Comparison of ENCODE assay signal across 8 cellular contexts in the genomic region with DNA sequence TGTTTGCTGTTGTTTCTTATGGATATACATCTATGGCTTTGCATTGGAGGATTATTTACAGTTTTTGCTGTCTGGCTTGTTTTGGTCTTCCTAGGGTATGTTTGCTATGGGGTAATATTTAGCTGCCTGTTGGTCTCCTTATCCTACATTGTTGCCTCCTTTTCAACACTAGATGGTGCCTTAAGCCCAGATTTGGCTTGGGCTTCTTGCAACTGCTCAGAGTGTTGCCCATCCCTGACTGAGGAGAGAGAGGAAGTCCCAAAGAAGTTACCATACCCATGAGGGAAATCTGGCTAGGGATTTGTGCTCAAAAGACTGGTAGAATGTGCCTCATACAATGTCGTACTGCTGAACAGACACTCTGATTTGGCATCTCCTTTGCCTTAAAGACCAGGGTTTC.
DNase-seq lines count a peak whose midpoint lies in the region; ATAC-seq, FAIRE-seq and TF ChIP-seq lines count a peak whose summit lies in the region.

No MANE protein-coding gene starts in this region.

- H2BK120ac ChIP-seq in trophoblast cell (ENCODE audit: insufficient read depth, low read length, poor library complexity): no peak overlapping the region

- H3K27ac ChIP-seq in A673 (ENCODE audit: low read depth, low read length, poor library complexity, severe bottlenecking) (no peak overlapping the region), GM12878 (ENCODE audit: control insufficient read depth, insufficient read depth) (no peak overlapping the region), trophoblast cell (ENCODE audit: low read depth, low read length) (no peak overlapping the region), left ventricle myocardium inferior (replicated peaks) (no peak overlapping the region)

- H3K79me1 ChIP-seq in trophoblast cell (ENCODE audit: low read length): no peaks in the 10 kb centered on the region

- H3K9ac ChIP-seq in GM12878 (ENCODE audit: control insufficient read depth, insufficient read depth, low read length): no peak overlapping the region
- no peak overlapping the region for H3K9ac ChIP-seq in trophoblast cell (ENCODE audit: low read length)

- BruUV-seq in A673 (replicated peaks; lab: Mats Ljungman, UMichigan) (no TSS peak), GM12878 (replicated peaks; lab: Mats Ljungman, UMichigan) (no TSS peak)

- peak; percentile 74 for DNase-seq in A673 (ENCODE audit: low spot score)
- no peak for DNase-seq in GM12864 (ENCODE audit: low read depth)
- peak; percentile 51 for DNase-seq in NCI-H1092 treated with DMSO at 0.1 percent for 48 hours (lab: John Stamatoyannopoulos, UW)
- peak; percentile 7 for DNase-seq in GM12878 (ENCODE audit: low read depth, low spot score)
- DNase-seq in trophoblast cell: peak; percentile 11 to 49
- DNase-seq in NCI-H1048 (lab: John Stamatoyannopoulos, UW): no peak
- DNase-seq in left ventricle myocardium inferior: no peak

- H4K91ac ChIP-seq in trophoblast cell (ENCODE audit: low read depth, low read length): no peak overlapping the region

- in situ Hi-C loops in GM12878 (cut with MboI): loop anchor here (5.0 kb wide), 1 partner anchor 303 kb away; no protein-coding TSS in a partner anchor

- no peaks in the 10 kb centered on the region for H3K79me2 ChIP-seq in GM12878 (ENCODE audit: control insufficient read depth, insufficient read depth, low read length)
- H3K79me2 ChIP-seq in trophoblast cell (ENCODE audit: control insufficient read depth, insufficient read depth, low read length, poor library complexity): no peaks in the 10 kb centered on the region

- H3K4me2 ChIP-seq in GM12878 (ENCODE audit: control insufficient read depth, insufficient read depth) (no peak overlapping the region), trophoblast cell (ENCODE audit: low read length) (no peak overlapping the region)

- peaks cover 13% of the 10 kb centered on the region for H3K27me3 ChIP-seq in A673 (replicated peaks; ENCODE audit: insufficient read depth, low read depth, low read length, poor library complexity)
- H3K27me3 ChIP-seq in GM12878 (replicated peaks in 1 of 2; ENCODE audit: control insufficient read depth in 2 of 2, insufficient read depth in 2 of 2, low read length in 1 of 2): no peaks in the 10 kb centered on the region
- no peaks in the 10 kb centered on the region for H3K27me3 ChIP-seq in trophoblast cell (ENCODE audit: insufficient read depth, low read length)
- peaks cover 10% of the 10 kb centered on the region for H3K27me3 ChIP-seq in left ventricle myocardium inferior (ENCODE audit: low read depth)

- SMC1A ChIA-PET in GM12878 (lab: Charles Lee; ENCODE audit: uncharacterized antibody, unreplicated experiment): interaction anchor here (0.9 to 2.5 kb wide), 12 partner anchors 10 to 315 kb away, joined by 3 to 22 read pairs (median 5); a partner anchor contains a TSS

- no peak overlapping the region for H3K4me3 ChIP-seq in A673 (ENCODE audit: low read depth, low read length, poor library complexity, severe bottlenecking)
- no peak overlapping the region for H3K4me3 ChIP-seq in GM12864 (ENCODE audit: low read depth, low read length)
- H3K4me3 ChIP-seq in GM12878: no peak overlapping the region
- no peak overlapping the region for H3K4me3 ChIP-seq in trophoblast cell (ENCODE audit: low read depth, low read length)
- no peak overlapping the region for H3K4me3 ChIP-seq in left ventricle myocardium inferior

- intact Hi-C loops in A673 (cut with micrococcal nuclease; ENCODE audit: unreplicated experiment): loop anchor here (5.0 kb wide), 1 partner anchor 313 kb away; no protein-coding TSS in a partner anchor
- intact Hi-C loops in GM12878 (cut with micrococcal nuclease; ENCODE audit: unreplicated experiment): no loop called here
- intact Hi-C loops in left ventricle myocardium inferior (cut with micrococcal nuclease): no loop called here

- no peak overlapping the region for H3K14ac ChIP-seq in trophoblast cell (ENCODE audit: low read length)

- no peak overlapping the region for H3K18ac ChIP-seq in trophoblast cell (ENCODE audit: low read length)

- FAIRE-seq in GM12878 (lab: Jason Lieb, UNC): no peak

- H3K4me1 ChIP-seq in A673 (ENCODE audit: insufficient read depth, low read length, poor library complexity, severe bottlenecking): no peaks in the 10 kb centered on the region
- H3K4me1 ChIP-seq in GM12878 (ENCODE audit: control insufficient read depth, insufficient read depth, low read length): no peaks in the 10 kb centered on the region
- no peaks in the 10 kb centered on the region for H3K4me1 ChIP-seq in trophoblast cell (ENCODE audit: control insufficient read depth in 1 of 2, insufficient read depth in 2 of 2, low read length in 2 of 2)
- no peaks in the 10 kb centered on the region for H3K4me1 ChIP-seq in left ventricle myocardium inferior

- no peak overlapping the region for H3K4ac ChIP-seq in trophoblast cell (ENCODE audit: low read depth, low read length)

- H4K20me1 ChIP-seq in GM12878 (ENCODE audit: control insufficient read depth, insufficient read depth): no peaks in the 10 kb centered on the region

- no peak overlapping the region for H2AFZ ChIP-seq in GM12878 (ENCODE audit: control insufficient read depth, low read depth, low read length)
- H2AFZ ChIP-seq in trophoblast cell (ENCODE audit: insufficient read depth, low read length, poor library complexity): no peak overlapping the region

- no peak overlapping the region for H2AK5ac ChIP-seq in trophoblast cell (ENCODE audit: low read length)

- H4K8ac ChIP-seq in trophoblast cell (ENCODE audit: low read depth, low read length): no peak overlapping the region

- H3K23ac ChIP-seq in trophoblast cell (ENCODE audit: low read length): no peak overlapping the region

- TF ChIP-seq RAD21 in GM12878 (IDR thresholded peaks at IDR 0.05; ENCODE audit: insufficient read depth, low read depth, low read length): peak; percentile 72

- H4K12ac ChIP-seq in trophoblast cell (ENCODE audit: low read depth, low read length): no peak overlapping the region

- no peak for TF ChIP-seq POLR2A in GM12878 (IDR thresholded peaks at IDR 0.05; ENCODE audit: low read depth, low read length)

- H2BK5ac ChIP-seq in trophoblast cell (ENCODE audit: low read depth, low read length, poor library complexity): no peak overlapping the region

- ATAC-seq in GM12878 (peak; percentile 86), HG03135 (IDR thresholded peaks at IDR 0.05; ENCODE audit: unreplicated experiment) (no peak)

- 25% methylated on average over 1 of the region's 1 CpG for WGBS in GM12878 (ENCODE audit: insufficient coverage, insufficient replicate concordance, low lambda C conversion rate, missing lambda C conversion rate)
- no CpG with 5 or more reads among the region's 1 CpG for WGBS in trophoblast cell (ENCODE audit: extremely low coverage, insufficient coverage, insufficient read length)

- RAD21 ChIA-PET in GM12878 (lab: Charles Lee; ENCODE audit: unreplicated experiment): interaction anchor here (1.0 to 3.6 kb wide), 10 partner anchors 8 to 383 kb away, joined by 3 to 22 read pairs (median 5); no protein-coding TSS in a partner anchor

- H3K9me3 ChIP-seq in A673 (ENCODE audit: low read depth, low read length, poor library complexity, severe bottlenecking): no peaks in the 10 kb centered on the region
- no peaks in the 10 kb centered on the region; the same call in 2 of the 3 replicates for H3K9me3 ChIP-seq in GM12878 (replicated peaks; ENCODE audit: control insufficient read depth, insufficient read depth, low read length)
- no peaks in the 10 kb centered on the region for H3K9me3 ChIP-seq in trophoblast cell (ENCODE audit: insufficient read depth, low read depth, low read length)
- peaks cover 17% of the 10 kb centered on the region for H3K9me3 ChIP-seq in left ventricle myocardium inferior (replicated peaks)

- POLR2A ChIA-PET in A673 (lab: Charles Lee; ENCODE audit: low non-redundant PET) (no interaction called here), GM12878 (lab: Charles Lee) (no interaction called here)

- no peak overlapping the region for H2BK12ac ChIP-seq in trophoblast cell (ENCODE audit: low read length)

- peak; percentile 67 for TF ChIP-seq CTCF in A673 (conservative IDR thresholded peaks at IDR 0.05; ENCODE audit: low read depth, low read length)
- TF ChIP-seq CTCF in GM12864 (IDR thresholded peaks at IDR 0.05; ENCODE audit: low read depth, low read length, missing control alignments): peak; percentile 58
- peak; percentile 34 to 48 (median 39); a peak in 5 of 6 replicates for TF ChIP-seq CTCF in GM12878 (IDR thresholded peaks at IDR 0.05 in 2 of 3, conservative IDR thresholded peaks at IDR 0.05 in 1 of 3; ENCODE audit: control insufficient read depth in 2 of 3, extremely low read depth in 1 of 3, insufficient read depth in 1 of 3, low read depth in 3 of 3, low read length in 3 of 3)
- TF ChIP-seq CTCF in left ventricle myocardium inferior (IDR thresholded peaks at IDR 0.05; ENCODE audit: borderline replicate concordance): no peak

- CTCF ChIA-PET in A673 (lab: Charles Lee): interaction anchor here (0.6 to 1.5 kb wide), 7 partner anchors 10 to 312 kb away, joined by 3 to 5 read pairs (median 3); no protein-coding TSS in a partner anchor
- CTCF ChIA-PET in GM12878 (lab: Yijun Ruan, JAX): interaction anchor here (0.6 to 3.2 kb wide), 19 partner anchors 10 to 391 kb away, joined by 3 to 30 read pairs (median 4); no protein-coding TSS in a partner anchor

- H3K36me3 ChIP-seq in A673 (ENCODE audit: insufficient read depth, low read length, poor library complexity, severe bottlenecking) (no peaks in the 10 kb centered on the region), GM12878 (ENCODE audit: control insufficient read depth in 2 of 2, insufficient read depth in 2 of 2, low read length in 1 of 2) (no peaks in the 10 kb centered on the region), trophoblast cell (ENCODE audit: control insufficient read depth in 1 of 2, insufficient read depth in 2 of 2, low read length in 2 of 2) (no peaks in the 10 kb centered on the region), left ventricle myocardium inferior (no peaks in the 10 kb centered on the region)

- no peak for TF ChIP-seq EP300 in GM12878 (IDR thresholded peaks at IDR 0.05; ENCODE audit: borderline replicate concordance in 1 of 2, control insufficient read depth in 1 of 2, low read depth in 2 of 2, low read length in 2 of 2)

TF ChIP-seq in GM12878, 131 proteins besides CTCF, POLR2A, EP300 and RAD21 (continues in another document):
- no peak for TF ChIP-seq EED (IDR thresholded peaks at IDR 0.05; ENCODE audit: low read depth)
- TF ChIP-seq YBX1 (IDR thresholded peaks at IDR 0.05): no peak
- peak; percentile 29; the same call in 1 of the 2 replicates for TF ChIP-seq SPI1 (IDR thresholded peaks at IDR 0.05; ENCODE audit: borderline replicate concordance, insufficient read depth, low read depth, low read length)
- peak; percentile 60; the same call in 1 of the 2 replicates for TF ChIP-seq SMC3 (IDR thresholded peaks at IDR 0.05; ENCODE audit: borderline replicate concordance, low read length)

Comparison
In these comparisons a context has a peak if more than half of its experiments do, and no peak if none do; other contexts are left out.
1. DNase-seq: peak in A673 (single experiment), NCI-H1092 treated with DMSO at 0.1 percent for 48 hours (single experiment), GM12878 (single experiment) and trophoblast cell (2 of 2); none in GM12864 (single experiment), NCI-H1048 (single experiment) and left ventricle myocardium inferior (single experiment).